In genomic region chr3:24447836-24448235, GRCh38 we compare ENCODE assay signal across 31 cellular contexts. TPM values are rescaled to one million over a fixed set of nuclear protein-coding genes. Genes with fewer than 3 reads are reported as not detected.
"Had no signal": no experiment of that assay in that cellular context is flagged by ENCODE, and none has a peak within 500 bp of the region (broad histone marks: within the 10 kb centered on the region; RNA-seq: fewer than 3 reads in every experiment).

No MANE protein-coding gene starts in this region.

- ATAC-seq: activated CD4-positive, alpha-beta T cell treated with anti-CD3 and anti-CD28 coated beads for 36 hours; activated CD8-positive, alpha-beta T cell treated with anti-CD3 and anti-CD28 coated beads, Interleukin-2, amount 10 ng/mL, durations not matched to agents 7 days and 5 days; activated naive CD4-positive, alpha-beta T cell treated with anti-CD3 and anti-CD28 coated beads, Interleukin-2, amount 50 U/mL, for 72 hours; activated T-cell treated with anti-CD3 and anti-CD28 coated beads, Interleukin-2, amount 50 U/mL, for 72 hours; foreskin keratinocyte; gastroesophageal sphincter; T-helper 17 cell had no signal

- H3K4me3 ChIP-seq: ascending aorta, breast epithelium, cardiac muscle cell, colonic mucosa, esophagus muscularis mucosa, gastroesophageal sphincter had no signal

- H3K4me1 ChIP-seq: breast epithelium, colonic mucosa, foreskin keratinocyte had no signal

- H3K27ac Mint-ChIP-seq: activated CD4-positive, alpha-beta memory T cell treated with anti-CD3 and anti-CD28 coated beads for 36 hours; activated CD4-positive, alpha-beta T cell treated with anti-CD3 and anti-CD28 coated beads for 36 hours; activated CD4-positive, alpha-beta T cell treated with anti-CD3 and anti-CD28 coated beads, Interleukin-2, amount 10 ng/mL, durations not matched to agents 24 days and 14 days; activated CD8-positive, alpha-beta T cell treated with anti-CD3 and anti-CD28 coated beads, Interleukin-2, amount 10 ng/mL, durations not matched to agents 7 days and 5 days; activated naive CD4-positive, alpha-beta T cell treated with anti-CD3 and anti-CD28 coated beads, Interleukin-2, amount 10 ng/mL, durations not matched to agents 7 days and 5 days; activated naive CD4-positive, alpha-beta T cell treated with anti-CD3 and anti-CD28 coated beads, Interleukin-2, amount 50 U/mL, for 72 hours; activated naive CD8-positive, alpha-beta T cell treated with anti-CD3 and anti-CD28 coated beads, Interleukin-2, amount 10 ng/mL, durations not matched to agents 7 days and 5 days; activated T-cell treated with anti-CD3 and anti-CD28 coated beads, Interleukin-2, amount 50 U/mL, for 24 hours; activated T-cell treated with anti-CD3 and anti-CD28 coated beads, Interleukin-2, amount 50 U/mL, for 72 hours; brain; T-helper 17 cell; T-helper 2 cell treated with Interferon-gamma antibody and Interleukin-4, amounts not matched to agents 5 μg/mL and 100 μg/mL, for 36 hours had no signal

- H3K27me3 ChIP-seq: ascending aorta, breast epithelium, cardiac muscle cell, colonic mucosa, esophagus muscularis mucosa, foreskin keratinocyte, gastroesophageal sphincter had no signal

- H3K4me3 Mint-ChIP-seq: activated CD4-positive, alpha-beta memory T cell treated with anti-CD3 and anti-CD28 coated beads for 36 hours; activated CD4-positive, alpha-beta T cell treated with anti-CD3 and anti-CD28 coated beads for 36 hours; activated CD4-positive, alpha-beta T cell treated with anti-CD3 and anti-CD28 coated beads, Interleukin-2, amount 10 ng/mL, durations not matched to agents 24 days and 14 days; activated CD8-positive, alpha-beta T cell treated with anti-CD3 and anti-CD28 coated beads, Interleukin-2, amount 10 ng/mL, durations not matched to agents 7 days and 5 days; activated naive CD4-positive, alpha-beta T cell treated with anti-CD3 and anti-CD28 coated beads, Interleukin-2, amount 10 ng/mL, durations not matched to agents 7 days and 5 days; activated naive CD8-positive, alpha-beta T cell treated with anti-CD3 and anti-CD28 coated beads, Interleukin-2, amount 10 ng/mL, durations not matched to agents 7 days and 5 days; activated T-cell treated with anti-CD3 and anti-CD28 coated beads, Interleukin-2, amount 50 U/mL, for 24 hours; activated T-cell treated with anti-CD3 and anti-CD28 coated beads, Interleukin-2, amount 50 U/mL, for 72 hours; brain; T-helper 17 cell; T-helper 2 cell treated with Interferon-gamma antibody and Interleukin-4, amounts not matched to agents 5 μg/mL and 100 μg/mL, for 36 hours had no signal

- H3K27ac ChIP-seq: breast epithelium, cardiac muscle cell, colonic mucosa, esophagus muscularis mucosa, foreskin keratinocyte, gastroesophageal sphincter had no signal

- H3K27me3 Mint-ChIP-seq: activated CD4-positive, alpha-beta memory T cell treated with anti-CD3 and anti-CD28 coated beads for 36 hours; activated CD4-positive, alpha-beta T cell treated with anti-CD3 and anti-CD28 coated beads for 36 hours; activated CD4-positive, alpha-beta T cell treated with anti-CD3 and anti-CD28 coated beads, Interleukin-2, amount 10 ng/mL, durations not matched to agents 24 days and 14 days; activated naive CD4-positive, alpha-beta T cell treated with anti-CD3 and anti-CD28 coated beads, Interleukin-2, amount 10 ng/mL, durations not matched to agents 7 days and 5 days; activated naive CD8-positive, alpha-beta T cell treated with anti-CD3 and anti-CD28 coated beads, Interleukin-2, amount 10 ng/mL, durations not matched to agents 7 days and 5 days; activated T-cell treated with anti-CD3 and anti-CD28 coated beads, Interleukin-2, amount 50 U/mL, for 24 hours; T-helper 17 cell had no signal

- DNase-seq: activated CD4-positive, alpha-beta memory T cell treated with anti-CD3 and anti-CD28 coated beads for 36 hours; activated CD4-positive, alpha-beta T cell treated with anti-CD3 and anti-CD28 coated beads for 36 hours; activated CD4-positive, alpha-beta T cell treated with anti-CD3 and anti-CD28 coated beads, Interleukin-2, amount 10 ng/mL, durations not matched to agents 24 days and 14 days; activated CD4-positive, CD25-positive, alpha-beta regulatory T cell; activated CD4-positive, CD25-positive, alpha-beta regulatory T cell treated with anti-CD3 and anti-CD28 coated beads, Interleukin-2, amount 50 U/mL, for 72 hours; activated CD8-positive, alpha-beta memory T cell treated with anti-CD3 and anti-CD28 coated beads, Interleukin-2, amount 50 U/mL, for 48 hours; activated CD8-positive, alpha-beta T cell treated with anti-CD3 and anti-CD28 coated beads, Interleukin-2, amount 10 ng/mL, durations not matched to agents 7 days and 5 days; activated gamma-delta T cell; activated naive CD4-positive, alpha-beta T cell; activated naive CD4-positive, alpha-beta T cell treated with anti-CD3 and anti-CD28 coated beads, Interleukin-2, amount 10 ng/mL, durations not matched to agents 7 days and 5 days; activated naive CD8-positive, alpha-beta T cell treated with anti-CD3 and anti-CD28 coated beads, Interleukin-2, amount 10 ng/mL, durations not matched to agents 7 days and 5 days; activated T-cell treated with anti-CD3 and anti-CD28 coated beads for 4 hours; activated T-cell treated with anti-CD3 and anti-CD28 coated beads, Interleukin-2, amount 50 U/mL, for 24 hours; activated T-cell treated with anti-CD3 and anti-CD28 coated beads, Interleukin-2, amount 50 U/mL, for 72 hours; central memory CD4-positive, alpha-beta T cell; cerebellar nuclear complex; colonic mucosa; effector memory CD4-positive, alpha-beta T cell; erythroblast; foreskin keratinocyte; T-helper 1 cell; T-helper 17 cell; T1000 had no signal

- H3K9me3 ChIP-seq: ascending aorta, breast epithelium, colonic mucosa, esophagus muscularis mucosa, gastroesophageal sphincter had no signal

- H3K4me1 Mint-ChIP-seq: activated CD4-positive, alpha-beta T cell treated with anti-CD3 and anti-CD28 coated beads for 36 hours; activated CD4-positive, alpha-beta T cell treated with anti-CD3 and anti-CD28 coated beads, Interleukin-2, amount 10 ng/mL, durations not matched to agents 24 days and 14 days; activated naive CD4-positive, alpha-beta T cell treated with anti-CD3 and anti-CD28 coated beads, Interleukin-2, amount 10 ng/mL, durations not matched to agents 7 days and 5 days; activated naive CD8-positive, alpha-beta T cell treated with anti-CD3 and anti-CD28 coated beads, Interleukin-2, amount 10 ng/mL, durations not matched to agents 7 days and 5 days; T-helper 17 cell had no signal

- H3K36me3 ChIP-seq: ascending aorta, breast epithelium, cardiac muscle cell, colonic mucosa, esophagus muscularis mucosa, gastroesophageal sphincter had no signal

- H3K9me3 Mint-ChIP-seq: activated CD4-positive, alpha-beta memory T cell treated with anti-CD3 and anti-CD28 coated beads for 36 hours; activated CD4-positive, alpha-beta T cell treated with anti-CD3 and anti-CD28 coated beads, Interleukin-2, amount 10 ng/mL, durations not matched to agents 24 days and 14 days; activated naive CD4-positive, alpha-beta T cell treated with anti-CD3 and anti-CD28 coated beads, Interleukin-2, amount 10 ng/mL, durations not matched to agents 7 days and 5 days; activated naive CD8-positive, alpha-beta T cell treated with anti-CD3 and anti-CD28 coated beads, Interleukin-2, amount 10 ng/mL, durations not matched to agents 7 days and 5 days; activated T-cell treated with anti-CD3 and anti-CD28 coated beads, Interleukin-2, amount 50 U/mL, for 24 hours; brain; T-helper 2 cell treated with Interferon-gamma antibody and Interleukin-4, amounts not matched to agents 5 μg/mL and 100 μg/mL, for 36 hours had no signal

- H3K36me3 Mint-ChIP-seq: activated CD4-positive, alpha-beta memory T cell treated with anti-CD3 and anti-CD28 coated beads for 36 hours; activated naive CD4-positive, alpha-beta T cell treated with anti-CD3 and anti-CD28 coated beads, Interleukin-2, amount 10 ng/mL, durations not matched to agents 7 days and 5 days; activated naive CD4-positive, alpha-beta T cell treated with anti-CD3 and anti-CD28 coated beads, Interleukin-2, amount 50 U/mL, for 72 hours; activated naive CD8-positive, alpha-beta T cell treated with anti-CD3 and anti-CD28 coated beads, Interleukin-2, amount 10 ng/mL, durations not matched to agents 7 days and 5 days; brain had no signal

RNA-seq across cellular contexts. Expression of gene THRB, which starts 46.8 kb away (rescaled TPM):
- total RNA-seq: activated CD4-positive, alpha-beta memory T cell treated with anti-CD3 and anti-CD28 coated beads for 36 hours; activated CD4-positive, alpha-beta T cell treated with anti-CD3 and anti-CD28 coated beads for 36 hours; activated CD4-positive, alpha-beta T cell treated with anti-CD3 and anti-CD28 coated beads, Interleukin-2, amount 10 ng/mL, durations not matched to agents 24 days and 14 days; activated CD8-positive, alpha-beta T cell treated with anti-CD3 and anti-CD28 coated beads, Interleukin-2, amount 10 ng/mL, durations not matched to agents 7 days and 5 days; activated naive CD4-positive, alpha-beta T cell treated with anti-CD3 and anti-CD28 coated beads, Interleukin-2, amount 50 U/mL, for 72 hours; activated naive CD8-positive, alpha-beta T cell treated with anti-CD3 and anti-CD28 coated beads, Interleukin-2, amount 10 ng/mL, durations not matched to agents 7 days and 5 days; activated T-cell treated with anti-CD3 and anti-CD28 coated beads, Interleukin-2, amount 50 U/mL, for 72 hours had no signal
